ENCODE assay signal across 8 cellular contexts in the genomic region with DNA sequence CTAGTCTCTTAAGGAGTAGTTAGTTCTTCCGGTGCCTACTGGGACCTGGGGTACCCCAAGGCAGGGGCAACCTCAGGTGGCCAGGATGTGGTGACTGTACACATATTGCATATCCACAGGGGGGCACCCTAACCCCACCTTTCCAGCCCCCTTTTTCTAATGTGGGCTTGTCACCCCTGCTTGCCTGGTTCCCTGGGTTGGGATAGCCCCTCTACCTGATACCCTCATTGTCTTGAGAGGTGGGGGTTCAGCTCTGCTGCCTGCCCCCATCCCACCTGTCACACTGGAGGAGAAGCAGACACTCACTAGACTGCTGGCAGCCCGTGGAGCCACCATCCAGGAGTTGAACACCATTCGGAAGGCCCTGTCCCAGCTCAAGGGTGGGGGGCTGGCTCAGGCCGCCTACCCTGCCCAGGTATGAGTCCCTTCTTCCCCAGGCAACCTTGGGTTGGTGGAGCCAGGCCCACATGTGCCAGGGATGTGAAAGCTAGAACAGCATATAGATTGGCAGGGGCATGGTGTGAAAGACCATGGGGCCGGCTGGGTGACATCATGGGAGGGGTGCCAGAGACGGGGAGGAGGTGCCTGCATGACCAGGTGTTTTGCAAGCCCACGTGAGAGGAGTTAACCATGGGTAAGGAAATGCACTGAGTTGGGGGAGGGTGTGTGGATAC. TPM values are rescaled to one million over a fixed set of nuclear protein-coding genes. Genes with fewer than 3 reads are reported as not detected.
A peak's percentile ranks its signal among the peaks of the same experiment; 100 is the strongest.
DNase-seq lines count a peak whose midpoint lies in the region; ATAC-seq and TF ChIP-seq lines count a peak whose summit lies in the region.

No MANE protein-coding gene starts in this region.

- peaks cover 27% of the 10 kb centered on the region for H3K4me1 Mint-ChIP-seq in activated T-helper 1 cell treated with anti-CD3 and anti-CD28 coated beads, Interleukin-12 subunit alpha, Interleukin-12 subunit beta, Interleukin-2, Interleukin-4 antibody, amounts not matched to agents 30 ng/mL and 10 ng/mL and 1 ng/mL, durations not matched to agents 14 hours and 24 hours and 36 hours (ENCODE audit: low read depth)

- peaks cover 5 to 23% (median 14%) of the 10 kb centered on the region in 9 donors for H3K4me1 ChIP-seq in heart right ventricle

- no peak overlapping the region for H3K4me3 Mint-ChIP-seq in activated T-helper 1 cell treated with anti-CD3 and anti-CD28 coated beads, Interleukin-12 subunit alpha, Interleukin-12 subunit beta, Interleukin-2, Interleukin-4 antibody, amounts not matched to agents 30 ng/mL and 10 ng/mL and 1 ng/mL, durations not matched to agents 14 hours and 24 hours and 36 hours

- H3K27me3 ChIP-seq in heart right ventricle (no peaks in the 10 kb centered on the region), dorsolateral prefrontal cortex (no peaks in the 10 kb centered on the region)

- no peaks in the 10 kb centered on the region for H3K9me3 Mint-ChIP-seq in activated T-helper 1 cell treated with anti-CD3 and anti-CD28 coated beads, Interleukin-12 subunit alpha, Interleukin-12 subunit beta, Interleukin-2, Interleukin-4 antibody, amounts not matched to agents 30 ng/mL and 10 ng/mL and 1 ng/mL, durations not matched to agents 14 hours and 24 hours and 36 hours

- DNase-seq in heart right ventricle (peak in 1 of 2 donors; percentile 33), left ventricle myocardium superior (no peak), T follicular helper cell (ENCODE audit: low read depth) (peak; percentile 16), dorsolateral prefrontal cortex (peak in 3 of 10 donors; percentile 13 to 42 (median 28)), retinal pigment epithelial cell (ENCODE audit: low read depth) (no peak), NCI-H1436 treated with DMSO at 0.1 percent for 48 hours (lab: John Stamatoyannopoulos, UW) (no peak), NCI-H2107 (lab: John Stamatoyannopoulos, UW) (no peak)
- DNase-seq in activated T-helper 1 cell treated with anti-CD3 and anti-CD28 coated beads, Interleukin-12 subunit alpha, Interleukin-12 subunit beta, Interleukin-2, Interleukin-4 antibody, amounts not matched to agents 30 ng/mL and 10 ng/mL and 1 ng/mL, durations not matched to agents 14 hours and 24 hours and 36 hours (ENCODE audit: low spot score) = no peak

- WGBS in heart right ventricle, 2 donors = 81 to 82% methylated on average over 7 of the region's 7 CpGs

- H3K4me3 ChIP-seq in heart right ventricle (no peak overlapping the region), dorsolateral prefrontal cortex (no peak overlapping the region), retinal pigment epithelial cell (ENCODE audit: low read length) (no peak overlapping the region)

- H3K9me3 ChIP-seq in heart right ventricle = no peaks in the 10 kb centered on the region

- peaks cover 0 to 51% (median 14%) of the 10 kb centered on the region in 9 donors for H3K36me3 ChIP-seq in heart right ventricle

- intact Hi-C loops in heart right ventricle (cut with DNase I) (loop anchor here in 8 of 10 donors (1.0 to 10.0 kb wide), 6 partner anchors 47 to 59 kb away; no protein-coding TSS in a partner anchor), left ventricle myocardium superior (cut with micrococcal nuclease) (loop anchor here (2.0 kb wide), 1 partner anchor 47 kb away; no protein-coding TSS in a partner anchor), dorsolateral prefrontal cortex (cut with DNase I) (loop anchor here (5.0 to 10.0 kb wide), 4 partner anchors 41 to 156 kb away; partner anchors contain the start of gene SEMA3G (in 1 of the 2))
- intact Hi-C loops in activated T-helper 1 cell treated with anti-CD3 and anti-CD28 coated beads, Interleukin-12 subunit alpha, Interleukin-12 subunit beta, Interleukin-2, Interleukin-4 antibody, amounts not matched to agents 30 ng/mL and 10 ng/mL and 1 ng/mL, durations not matched to agents 14 hours and 24 hours and 36 hours (cut with micrococcal nuclease) = loop anchor here (1.0 kb wide), 1 partner anchor 48 kb away; no protein-coding TSS in a partner anchor

- TF ChIP-seq CTCF in heart right ventricle (IDR thresholded peaks at IDR 0.05) = peak in 8 of 9 donors; percentile 32 to 65 (median 58)
- TF ChIP-seq CTCF in dorsolateral prefrontal cortex (IDR thresholded peaks at IDR 0.05 in 54 of 56, conservative IDR thresholded peaks at IDR 0.05 in 2 of 56; ENCODE audit: low read depth in 1 of 56, partially characterized antibody in 56 of 56) = peak in 50 of 56 donors; percentile 11 to 68 (median 44)
- peak; percentile 58 for TF ChIP-seq CTCF in retinal pigment epithelial cell (conservative IDR thresholded peaks at IDR 0.05; ENCODE audit: low read depth, low read length)

- no peak overlapping the region for H3K27ac Mint-ChIP-seq in activated T-helper 1 cell treated with anti-CD3 and anti-CD28 coated beads, Interleukin-12 subunit alpha, Interleukin-12 subunit beta, Interleukin-2, Interleukin-4 antibody, amounts not matched to agents 30 ng/mL and 10 ng/mL and 1 ng/mL, durations not matched to agents 14 hours and 24 hours and 36 hours

- H3K27me3 Mint-ChIP-seq in activated T-helper 1 cell treated with anti-CD3 and anti-CD28 coated beads, Interleukin-12 subunit alpha, Interleukin-12 subunit beta, Interleukin-2, Interleukin-4 antibody, amounts not matched to agents 30 ng/mL and 10 ng/mL and 1 ng/mL, durations not matched to agents 14 hours and 24 hours and 36 hours (ENCODE audit: insufficient read depth) = no peaks in the 10 kb centered on the region

- H3K27ac ChIP-seq in heart right ventricle = no peak overlapping the region
- H3K27ac ChIP-seq in dorsolateral prefrontal cortex = no peak overlapping the region

- ATAC-seq in heart right ventricle (no peak), left ventricle myocardium superior (no peak)

- peaks cover 14% of the 10 kb centered on the region for H3K36me3 Mint-ChIP-seq in activated T-helper 1 cell treated with anti-CD3 and anti-CD28 coated beads, Interleukin-12 subunit alpha, Interleukin-12 subunit beta, Interleukin-2, Interleukin-4 antibody, amounts not matched to agents 30 ng/mL and 10 ng/mL and 1 ng/mL, durations not matched to agents 14 hours and 24 hours and 36 hours (ENCODE audit: low read depth)

RNA-seq across cellular contexts. Expression of gene GLYCTK, which starts 4.0 kb away (rescaled TPM):
- total RNA-seq in heart right ventricle = 1 to 10 TPM; 4.3 to 9.2 (median 4.9) TPM
- polyA plus RNA-seq in heart right ventricle = 1 to 10 TPM; 6.7 to 8.4 TPM
- 4.0 TPM for total RNA-seq in left ventricle myocardium superior
- 10 to 100 TPM in 27 of 120 experiments, 1 to 10 TPM in 93; 4.4 to 16.8 (median 8.4) TPM for total RNA-seq in dorsolateral prefrontal cortex
- total RNA-seq in activated T-helper 1 cell treated with anti-CD3 and anti-CD28 coated beads, Interleukin-12 subunit alpha, Interleukin-12 subunit beta, Interleukin-2, Interleukin-4 antibody, amounts not matched to agents 30 ng/mL and 10 ng/mL and 1 ng/mL, durations not matched to agents 14 hours and 24 hours and 36 hours = 17.0 and 18.3 TPM in 2 replicates

RNA-seq across cellular contexts. Expression of gene WDR82, which starts 13.2 kb away (rescaled TPM):
- total RNA-seq in heart right ventricle (10 to 100 TPM; 59.0 to 78.4 (median 71.6) TPM), left ventricle myocardium superior (67.5 TPM), dorsolateral prefrontal cortex (100 to 1,000 TPM in 28 of 120 experiments, 10 to 100 TPM in 92; 61.0 to 123 (median 91.2) TPM)
- 10 to 100 TPM; 19.3 to 33.5 TPM for polyA plus RNA-seq in heart right ventricle
- 105 and 107 TPM in 2 replicates for total RNA-seq in activated T-helper 1 cell treated with anti-CD3 and anti-CD28 coated beads, Interleukin-12 subunit alpha, Interleukin-12 subunit beta, Interleukin-2, Interleukin-4 antibody, amounts not matched to agents 30 ng/mL and 10 ng/mL and 1 ng/mL, durations not matched to agents 14 hours and 24 hours and 36 hours

RNA-seq across cellular contexts. Expression of gene DNAH1, which starts 24.5 kb away (rescaled TPM):
- total RNA-seq in heart right ventricle = 1 to 10 TPM; 1.5 to 5.9 (median 2.8) TPM
- polyA plus RNA-seq in heart right ventricle = 1 to 10 TPM in 1 of 2 donors, under 1 TPM in 1; 0.99 to 6.4 TPM
- total RNA-seq in left ventricle myocardium superior = 2.3 TPM
- 10 to 100 TPM; 13.7 to 41.6 (median 24.9) TPM for total RNA-seq in dorsolateral prefrontal cortex
- 12.1 and 12.2 TPM in 2 replicates for total RNA-seq in activated T-helper 1 cell treated with anti-CD3 and anti-CD28 coated beads, Interleukin-12 subunit alpha, Interleukin-12 subunit beta, Interleukin-2, Interleukin-4 antibody, amounts not matched to agents 30 ng/mL and 10 ng/mL and 1 ng/mL, durations not matched to agents 14 hours and 24 hours and 36 hours

RNA-seq across cellular contexts. Expression of gene PPM1M, which starts 46.1 kb away (rescaled TPM):
- total RNA-seq in heart right ventricle (10 to 100 TPM in 2 of 10 donors, 1 to 10 TPM in 8; 5.2 to 17.6 (median 7.9) TPM), left ventricle myocardium superior (9.0 TPM), dorsolateral prefrontal cortex (10 to 100 TPM in 119 of 120 experiments, 1 to 10 TPM in 1; 9.8 to 25.1 (median 17.6) TPM)
- 10 to 100 TPM in 1 of 2 donors, 1 to 10 TPM in 1; 6.4 to 11.1 TPM for polyA plus RNA-seq in heart right ventricle
- 57.1 and 59.5 TPM in 2 replicates for total RNA-seq in activated T-helper 1 cell treated with anti-CD3 and anti-CD28 coated beads, Interleukin-12 subunit alpha, Interleukin-12 subunit beta, Interleukin-2, Interleukin-4 antibody, amounts not matched to agents 30 ng/mL and 10 ng/mL and 1 ng/mL, durations not matched to agents 14 hours and 24 hours and 36 hours

RNA-seq across cellular contexts. Expression of gene TWF2, which starts 52.7 kb away (rescaled TPM):
- total RNA-seq in heart right ventricle = 100 to 1,000 TPM in 5 of 10 donors, 10 to 100 TPM in 5; 71.5 to 148 (median 99.1) TPM
- polyA plus RNA-seq in heart right ventricle = 10 to 100 TPM; 44.7 to 62.8 TPM
- total RNA-seq in left ventricle myocardium superior = 103 TPM
- total RNA-seq in dorsolateral prefrontal cortex = 10 to 100 TPM; 20.8 to 63.7 (median 47.3) TPM
- total RNA-seq in activated T-helper 1 cell treated with anti-CD3 and anti-CD28 coated beads, Interleukin-12 subunit alpha, Interleukin-12 subunit beta, Interleukin-2, Interleukin-4 antibody, amounts not matched to agents 30 ng/mL and 10 ng/mL and 1 ng/mL, durations not matched to agents 14 hours and 24 hours and 36 hours = 94.3 and 98.6 TPM in 2 replicates
